In genomic region chr2:2057125-2057721, GRCh38 we compare ENCODE assay signal across 1 cellular context.
A peak's percentile ranks its signal among the peaks of the same experiment; 100 is the strongest.
TF ChIP-seq lines count a peak whose summit lies in the region.

No MANE protein-coding gene starts in this region.

TF ChIP-seq in K562, 482 proteins besides CTCF, POLR2A, EP300 and RAD21 (continued from another document):
- no peak for TF ChIP-seq BRF2 (IDR thresholded peaks at IDR 0.05; ENCODE audit: borderline replicate concordance, insufficient read depth, insufficient read length)
- peak; percentile 59; the same call in 1 of the 2 replicates for TF ChIP-seq ZBTB40 (IDR thresholded peaks at IDR 0.05)
- no peak for TF ChIP-seq ZBTB40 (CRISPR knock-in tag; IDR thresholded peaks at IDR 0.05)
